In the genomic region with DNA sequence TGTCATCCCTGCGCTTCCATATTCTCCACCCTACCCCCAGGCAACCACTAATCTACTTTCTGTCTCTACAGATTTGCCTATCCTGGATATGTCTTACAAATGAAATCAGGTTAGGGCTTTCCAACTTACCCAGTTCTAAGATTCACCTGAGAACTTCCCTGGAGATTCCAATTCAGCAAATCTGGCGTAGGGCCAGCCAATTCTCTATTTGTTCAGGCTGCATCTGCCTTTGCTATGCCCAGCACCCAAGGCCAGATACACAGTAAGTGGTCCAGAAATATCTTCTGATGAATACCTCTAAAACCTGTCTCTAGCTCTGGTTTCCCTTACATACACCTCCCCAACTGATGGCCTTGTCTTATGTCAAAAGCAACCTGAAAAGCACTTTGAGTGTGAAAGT, we compare ENCODE assay signal across 13 cellular contexts. TPM values are rescaled to one million over a fixed set of nuclear protein-coding genes. Genes with fewer than 3 reads are reported as not detected.
DNase-seq lines count a peak whose midpoint lies in the region; ATAC-seq, FAIRE-seq and TF ChIP-seq lines count a peak whose summit lies in the region.
"Had no signal": no experiment of that assay in that cellular context is flagged by ENCODE, and none has a peak within 500 bp of the region (broad histone marks: within the 10 kb centered on the region; RNA-seq: fewer than 3 reads in every experiment).

No MANE protein-coding gene starts in this region.

- no peak overlapping the region for H3K14ac ChIP-seq in neuronal stem cell (ENCODE audit: low read length)

- no peak overlapping the region for H2BK12ac ChIP-seq in neuronal stem cell (ENCODE audit: low read length)

- H4K8ac ChIP-seq in neuronal stem cell (ENCODE audit: low read depth, low read length), result no peak overlapping the region

- H3K27ac Mint-ChIP-seq in activated naive CD8-positive, alpha-beta T cell treated with anti-CD3 and anti-CD28 coated beads, Interleukin-2, amount 10 ng/mL, durations not matched to agents 7 days and 5 days, result peak overlapping the region; percentile 91
- no peak overlapping the region for H3K27ac Mint-ChIP-seq in MCF 10A (ENCODE audit: low read depth, unreplicated experiment)

- H3K18ac ChIP-seq in neuronal stem cell (ENCODE audit: low read length), result no peak overlapping the region

- no peak for TF ChIP-seq CTCF in MCF 10A (IDR thresholded peaks at IDR 0.05; ENCODE audit: unreplicated experiment)

- DNase-seq in NCI-H345 (lab: John Stamatoyannopoulos, UW), result peak; percentile 18
- DNase-seq in NCI-H345 treated with DMSO at 0.1 percent for 48 hours (lab: John Stamatoyannopoulos, UW; ENCODE audit: unreplicated experiment), result no peak
- DNase-seq in GM12891 (ENCODE audit: insufficient read length, low spot score), result no peak
- no peak for DNase-seq in activated naive CD8-positive, alpha-beta T cell treated with anti-CD3 and anti-CD28 coated beads, Interleukin-2, amount 10 ng/mL, durations not matched to agents 7 days and 5 days
- DNase-seq in neuronal stem cell (ENCODE audit: low spot score), result no peak
- DNase-seq in DMS53 treated with DMSO at 0.1 percent for 48 hours (lab: John Stamatoyannopoulos, UW; ENCODE audit: unreplicated experiment), result no peak
- DNase-seq in MCF 10A (ENCODE audit: unreplicated experiment), result no peak
- DNase-seq: DMS153 had no signal

- H3K79me1 ChIP-seq in neuronal stem cell (ENCODE audit: low read depth, low read length), result no peaks in the 10 kb centered on the region

- H2AFZ ChIP-seq in neuronal stem cell (ENCODE audit: low read length), result no peak overlapping the region

- H3K4me3 ChIP-seq in neuronal stem cell (ENCODE audit: low read length in 2 of 2), result no peak overlapping the region
- H3K4me3 ChIP-seq: A549, vagina had no signal

- no peak overlapping the region for H3K4me2 ChIP-seq in neuronal stem cell (ENCODE audit: insufficient read depth, low read length, poor library complexity, severe bottlenecking)
- H3K4me2 ChIP-seq: A549 had no signal

- H3K9me3 Mint-ChIP-seq in activated naive CD8-positive, alpha-beta T cell treated with anti-CD3 and anti-CD28 coated beads, Interleukin-2, amount 10 ng/mL, durations not matched to agents 7 days and 5 days, result no peaks in the 10 kb centered on the region
- no peaks in the 10 kb centered on the region for H3K9me3 Mint-ChIP-seq in MCF 10A (ENCODE audit: unreplicated experiment)

- H3K27me3 Mint-ChIP-seq in activated naive CD8-positive, alpha-beta T cell treated with anti-CD3 and anti-CD28 coated beads, Interleukin-2, amount 10 ng/mL, durations not matched to agents 7 days and 5 days, result no peaks in the 10 kb centered on the region
- H3K27me3 Mint-ChIP-seq in MCF 10A (ENCODE audit: insufficient read depth, unreplicated experiment), result no peaks in the 10 kb centered on the region

- H3K4ac ChIP-seq in neuronal stem cell (ENCODE audit: low read length), result no peak overlapping the region

- ATAC-seq in activated naive CD8-positive, alpha-beta T cell treated with anti-CD3 and anti-CD28 coated beads, Interleukin-2, amount 10 ng/mL, durations not matched to agents 7 days and 5 days (ENCODE audit: low read depth), result no peak
- no peak for ATAC-seq in GM21528 (IDR thresholded peaks at IDR 0.05; ENCODE audit: low FRiP score, unreplicated experiment)
- ATAC-seq: A549 had no signal

- CTCF ChIA-PET in MCF 10A (lab: Yijun Ruan, JAX), result interaction anchor here (0.6 to 1.0 kb wide), 6 partner anchors 9 to 1377 kb away, joined by 3 to 4 read pairs (median 3); no protein-coding TSS in a partner anchor

- no peak overlapping the region for H3K4me3 Mint-ChIP-seq in activated naive CD8-positive, alpha-beta T cell treated with anti-CD3 and anti-CD28 coated beads, Interleukin-2, amount 10 ng/mL, durations not matched to agents 7 days and 5 days
- no peak overlapping the region for H3K4me3 Mint-ChIP-seq in MCF 10A (ENCODE audit: unreplicated experiment)

- no peaks in the 10 kb centered on the region for H3K27me3 ChIP-seq in neuronal stem cell (ENCODE audit: control insufficient read depth in 3 of 3, insufficient read depth in 3 of 3, low read depth in 1 of 3, low read length in 3 of 3)
- H3K27me3 ChIP-seq: vagina had no signal

- no peaks in the 10 kb centered on the region for H3K4me1 ChIP-seq in neuronal stem cell (ENCODE audit: control insufficient read depth in 2 of 2, insufficient read depth in 1 of 2, low read depth in 1 of 2, low read length in 2 of 2)

- no peak overlapping the region for H2BK15ac ChIP-seq in neuronal stem cell (ENCODE audit: low read length)

- intact Hi-C loops in MCF 10A (cut with micrococcal nuclease), result no loop called here

- H2BK120ac ChIP-seq in neuronal stem cell (ENCODE audit: low read depth, low read length), result no peak overlapping the region

- no peak overlapping the region for H3K23ac ChIP-seq in neuronal stem cell (ENCODE audit: low read depth, low read length, poor library complexity)

- peak overlapping the region; percentile 31 for H3K27ac ChIP-seq in neuronal stem cell (replicated peaks; ENCODE audit: low read length)
- H3K27ac ChIP-seq: A549, vagina had no signal

- POLR2A ChIA-PET in activated naive CD8-positive, alpha-beta T cell treated with anti-CD3 and anti-CD28 coated beads, Interleukin-2, amount 10 ng/mL, durations not matched to agents 7 days and 5 days (lab: Charles Lee), result interaction anchor here (1.2 to 5.4 kb wide), 2 partner anchors 10 to 93 kb away, joined by 6 to 42 read pairs; partner anchors contain the start of genes CARMIL2 and CTCF
- POLR2A ChIA-PET in MCF 10A (lab: Yijun Ruan, JAX), result interaction anchor here (0.6 to 0.8 kb wide), 2 partner anchors 10 to 28 kb away, joined by 3 read pairs; partner anchors contain the start of gene CTCF

- H3K9me3 ChIP-seq in neuronal stem cell (replicated peaks in 1 of 2; ENCODE audit: control insufficient read depth in 2 of 2, insufficient read depth in 1 of 2, low read depth in 1 of 2, low read length in 2 of 2), result no peaks in the 10 kb centered on the region
- H3K9me3 ChIP-seq: A549, vagina had no signal

- peaks cover 8 to 31% of the 10 kb centered on the region in 2 donors for H3K36me3 ChIP-seq in neuronal stem cell (replicated peaks in 1 of 2; ENCODE audit: control insufficient read depth in 2 of 2, insufficient read depth in 2 of 2, low read length in 2 of 2)
- H3K36me3 ChIP-seq: vagina had no signal

- no TSS peak for BruUV-seq in MCF 10A (replicated peaks; lab: Mats Ljungman, UMichigan)

- H3K4me1 Mint-ChIP-seq in activated naive CD8-positive, alpha-beta T cell treated with anti-CD3 and anti-CD28 coated beads, Interleukin-2, amount 10 ng/mL, durations not matched to agents 7 days and 5 days, result peaks cover 53% of the 10 kb centered on the region
- H3K4me1 Mint-ChIP-seq in MCF 10A (ENCODE audit: insufficient read depth, unreplicated experiment), result peaks cover 20% of the 10 kb centered on the region

- no peak overlapping the region for H4K91ac ChIP-seq in neuronal stem cell (ENCODE audit: low read depth, low read length, poor library complexity)

- FAIRE-seq in GM12891 (lab: Jason Lieb, UNC), result peak; percentile 33
- FAIRE-seq: A549, astrocyte, frontal cortex had no signal

- H3K36me3 Mint-ChIP-seq in activated naive CD8-positive, alpha-beta T cell treated with anti-CD3 and anti-CD28 coated beads, Interleukin-2, amount 10 ng/mL, durations not matched to agents 7 days and 5 days, result peaks cover 6% of the 10 kb centered on the region
- H3K36me3 Mint-ChIP-seq in MCF 10A (ENCODE audit: insufficient read depth, unreplicated experiment), result no peaks in the 10 kb centered on the region

- no peak overlapping the region for H2AK5ac ChIP-seq in neuronal stem cell (ENCODE audit: low read depth, low read length)

- H3K9ac ChIP-seq in neuronal stem cell (ENCODE audit: low read depth, low read length, poor library complexity), result no peak overlapping the region

- TF ChIP-seq POLR2A in GM12891 (IDR thresholded peaks at IDR 0.05; ENCODE audit: low read depth, low read length), result no peak

- no CpG with 5 or more reads among the region's 2 CpGs for WGBS in neuronal stem cell (ENCODE audit: extremely low coverage in 2 of 2, insufficient read length in 2 of 2, insufficient replicate concordance in 1 of 2), 2 donors

- no peak overlapping the region for H2BK5ac ChIP-seq in neuronal stem cell (ENCODE audit: low read length)

TF ChIP-seq in GM12891, 5 proteins besides CTCF, POLR2A, EP300 and RAD21:
- no peak for TF ChIP-seq SPI1 (IDR thresholded peaks at IDR 0.05; ENCODE audit: low read depth, low read length)
- no peak for TF ChIP-seq POLR2AphosphoS5 (IDR thresholded peaks at IDR 0.05; ENCODE audit: low read depth, low read length)
- no peak for TF ChIP-seq POU2F2 (IDR thresholded peaks at IDR 0.05; ENCODE audit: low read depth, low read length)
- TF ChIP-seq PAX5 (IDR thresholded peaks at IDR 0.05; ENCODE audit: insufficient read depth, low read length, severe bottlenecking), result no peak

RNA-seq across cellular contexts. Expression of gene CTCF, which starts 10.4 kb away (rescaled TPM):
- 21.2 TPM for polyA plus RNA-seq in GM12891 (2012; ENCODE audit: low read depth, missing spikeins)
- 10 to 100 TPM; 69.9 to 72.3 TPM for total RNA-seq in activated naive CD8-positive, alpha-beta T cell treated with anti-CD3 and anti-CD28 coated beads, Interleukin-2, amount 10 ng/mL, durations not matched to agents 7 days and 5 days
- polyA plus RNA-seq in neuronal stem cell (2013, experiment 1 of 2), result 40.2 TPM
- polyA plus RNA-seq in neuronal stem cell (2013, experiment 2 of 2), result 39.4 TPM
- total RNA-seq in MCF 10A (2022), result 29.7 and 40.6 TPM in 2 replicates

RNA-seq across cellular contexts. Expression of gene RIPOR1, which starts 23.3 kb away (rescaled TPM):
- 11.4 TPM for polyA plus RNA-seq in GM12891 (2012; ENCODE audit: low read depth, missing spikeins)
- total RNA-seq in activated naive CD8-positive, alpha-beta T cell treated with anti-CD3 and anti-CD28 coated beads, Interleukin-2, amount 10 ng/mL, durations not matched to agents 7 days and 5 days, result 10 to 100 TPM; 28.7 to 35.7 TPM
- 23.0 TPM for polyA plus RNA-seq in neuronal stem cell (2013, experiment 1 of 2)
- 23.4 TPM for polyA plus RNA-seq in neuronal stem cell (2013, experiment 2 of 2)
- 43.2 and 69.1 TPM in 2 replicates for total RNA-seq in MCF 10A (2022)
